8 cellular contexts compared by ENCODE assay signal in the genomic region with DNA sequence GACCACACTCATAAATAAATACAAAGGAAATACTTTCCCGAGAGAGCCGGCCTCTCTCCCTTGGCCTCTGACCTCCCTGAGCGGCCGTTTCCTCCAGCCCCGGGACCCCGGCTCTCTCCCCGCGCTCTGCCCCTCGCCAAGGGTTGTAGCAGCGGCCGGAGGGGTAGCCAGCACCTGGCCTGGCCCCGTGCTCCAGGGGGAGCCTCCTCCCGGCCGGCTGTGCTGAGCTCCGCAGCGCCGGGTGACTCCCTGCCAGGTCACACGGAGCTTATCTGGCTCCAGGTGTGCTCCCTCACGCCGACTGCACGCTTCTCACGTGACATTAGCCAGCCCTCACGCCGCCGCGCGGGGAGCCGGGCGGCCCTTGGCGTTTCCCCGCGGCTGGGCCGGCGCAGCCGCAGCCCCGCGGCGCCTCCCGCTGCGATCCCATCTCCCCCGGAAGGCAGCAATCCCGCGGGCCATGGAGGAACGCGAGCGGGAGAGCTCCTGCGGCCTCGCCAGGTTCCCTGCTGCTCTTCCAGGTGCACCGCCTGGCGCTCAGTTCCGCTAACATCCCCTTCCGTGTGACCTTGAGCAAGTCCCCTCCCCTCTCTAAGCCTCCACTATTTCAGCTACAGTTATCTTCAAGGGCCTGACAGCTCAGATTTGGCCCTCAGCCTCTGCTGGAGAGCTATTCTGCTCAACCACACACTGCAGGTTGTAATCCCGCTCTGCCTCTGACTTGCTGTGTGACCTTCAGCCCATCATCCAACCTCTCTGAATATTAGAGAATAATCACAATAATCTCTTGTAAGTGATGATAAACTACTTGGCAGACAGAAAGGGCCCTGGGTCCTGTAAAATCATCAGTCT. TPM values are rescaled to one million over a fixed set of nuclear protein-coding genes. Genes with fewer than 3 reads are reported as not detected.
A peak's percentile ranks its signal among the peaks of the same experiment; 100 is the strongest.
DNase-seq lines count a peak whose midpoint lies in the region; ATAC-seq and TF ChIP-seq lines count a peak whose summit lies in the region.

No MANE protein-coding gene starts in this region.

- peak; percentile 83 for DNase-seq in GM12865 (ENCODE audit: low read depth)
- peak; percentile 67 to 90 (median 90) for DNase-seq in Peyer's patch
- DNase-seq in activated T-helper 2 cell treated with anti-CD3 and anti-CD28 coated beads, Interferon-gamma antibody, Interleukin-2, Interleukin-4, amounts not matched to agents 10 μg/mL and 5 μg/mL and 100 μg/mL, durations not matched to agents 14 hours and 24 hours and 36 hours (ENCODE audit: low spot score), result no peak
- DNase-seq in fibroblast of villous mesenchyme (ENCODE audit: low read depth), result peak; percentile 55
- DNase-seq in osteoblast (ENCODE audit: insufficient read length, low spot score, missing footprints), result peak; percentile 96

- peaks cover 10% of the 10 kb centered on the region for H4K20me1 ChIP-seq in osteoblast (ENCODE audit: insufficient read depth, low read length)

- peaks cover 23% of the 10 kb centered on the region for H3K79me2 ChIP-seq in osteoblast (ENCODE audit: insufficient read depth, low read length)

- TF ChIP-seq POLR2A in Peyer's patch (IDR thresholded peaks at IDR 0.05), result peak; percentile 82 to 88

- H3K9me3 ChIP-seq in HUES6 (ENCODE audit: control insufficient read depth, insufficient read depth, low read depth, low read length) (no peaks in the 10 kb centered on the region), Peyer's patch (no peaks in the 10 kb centered on the region), osteoblast (ENCODE audit: low read depth, low read length) (no peaks in the 10 kb centered on the region)

- H3K27me3 ChIP-seq in HUES6 (ENCODE audit: control insufficient read depth, insufficient read depth, low read length) (peaks cover 13% of the 10 kb centered on the region), Peyer's patch (no peaks in the 10 kb centered on the region), osteoblast (ENCODE audit: insufficient read depth, low read length) (no peaks in the 10 kb centered on the region)

- H2AFZ ChIP-seq in osteoblast (ENCODE audit: low read length), result peak overlapping the region; percentile 86

- H3K27ac ChIP-seq in HUES6 (ENCODE audit: low read depth, low read length) (peak overlapping the region; percentile 38; the same call in 1 of the 2 replicates), Peyer's patch (peak overlapping the region; percentile 75 to 93 (median 86)), osteoblast (ENCODE audit: low read depth, low read length) (peak overlapping the region; percentile 33), urinary bladder (ENCODE audit: low read depth) (peak overlapping the region; percentile 74)

- H3K9ac ChIP-seq in HUES6 (ENCODE audit: low read length), result peak overlapping the region; percentile 75

- H3K36me3 ChIP-seq in HUES6 (ENCODE audit: control insufficient read depth, insufficient read depth, low read length), result no peaks in the 10 kb centered on the region
- peaks cover 0 to 4% (median 0%) of the 10 kb centered on the region in 3 donors for H3K36me3 ChIP-seq in Peyer's patch
- no peaks in the 10 kb centered on the region for H3K36me3 ChIP-seq in osteoblast (ENCODE audit: insufficient read depth, low read length)
- H3K36me3 ChIP-seq in urinary bladder (ENCODE audit: insufficient read depth), result no peaks in the 10 kb centered on the region

- H3K9me3 Mint-ChIP-seq in activated T-helper 2 cell treated with anti-CD3 and anti-CD28 coated beads, Interferon-gamma antibody, Interleukin-2, Interleukin-4, amounts not matched to agents 10 μg/mL and 5 μg/mL and 100 μg/mL, durations not matched to agents 14 hours and 24 hours and 36 hours, result no peaks in the 10 kb centered on the region

- H3K4me2 ChIP-seq in osteoblast (ENCODE audit: insufficient read depth, low read length), result peak overlapping the region; percentile 87

- H3K4me3 ChIP-seq in GM12865 (ENCODE audit: low read depth, low read length), result peak overlapping the region; percentile 86
- peak overlapping the region; percentile 58 for H3K4me3 ChIP-seq in HUES6 (ENCODE audit: low read depth, low read length)
- H3K4me3 ChIP-seq in Peyer's patch, result peak overlapping the region; percentile 47 to 73 (median 62)
- peak overlapping the region; percentile 52 for H3K4me3 ChIP-seq in fibroblast of villous mesenchyme (ENCODE audit: low read depth, low read length)
- peak overlapping the region; percentile 74 for H3K4me3 ChIP-seq in osteoblast (ENCODE audit: insufficient read depth, low read length)
- peak overlapping the region; percentile 55 for H3K4me3 ChIP-seq in urinary bladder (ENCODE audit: low read depth, low read length)

- peak overlapping the region; percentile 43 for H3K27ac Mint-ChIP-seq in activated T-helper 2 cell treated with anti-CD3 and anti-CD28 coated beads, Interferon-gamma antibody, Interleukin-2, Interleukin-4, amounts not matched to agents 10 μg/mL and 5 μg/mL and 100 μg/mL, durations not matched to agents 14 hours and 24 hours and 36 hours

- no peak for ATAC-seq in GM21360 (IDR thresholded peaks at IDR 0.05; ENCODE audit: unreplicated experiment)

- peaks cover 12% of the 10 kb centered on the region for H3K4me1 Mint-ChIP-seq in activated T-helper 2 cell treated with anti-CD3 and anti-CD28 coated beads, Interferon-gamma antibody, Interleukin-2, Interleukin-4, amounts not matched to agents 10 μg/mL and 5 μg/mL and 100 μg/mL, durations not matched to agents 14 hours and 24 hours and 36 hours (ENCODE audit: low read depth)

- H3K36me3 Mint-ChIP-seq in activated T-helper 2 cell treated with anti-CD3 and anti-CD28 coated beads, Interferon-gamma antibody, Interleukin-2, Interleukin-4, amounts not matched to agents 10 μg/mL and 5 μg/mL and 100 μg/mL, durations not matched to agents 14 hours and 24 hours and 36 hours (ENCODE audit: low read depth), result no peaks in the 10 kb centered on the region

- peak overlapping the region; percentile 76 for H3K4me3 Mint-ChIP-seq in activated T-helper 2 cell treated with anti-CD3 and anti-CD28 coated beads, Interferon-gamma antibody, Interleukin-2, Interleukin-4, amounts not matched to agents 10 μg/mL and 5 μg/mL and 100 μg/mL, durations not matched to agents 14 hours and 24 hours and 36 hours (ENCODE audit: low read depth)

- H3K4me1 ChIP-seq in HUES6 (ENCODE audit: control insufficient read depth, insufficient read depth, low read length) (peaks cover 31% of the 10 kb centered on the region), Peyer's patch (peaks cover 0 to 28% (median 10%) of the 10 kb centered on the region in 4 donors), osteoblast (ENCODE audit: insufficient read depth, low read length) (peaks cover 30% of the 10 kb centered on the region), urinary bladder (ENCODE audit: insufficient read depth) (peaks cover 2% of the 10 kb centered on the region)

- TF ChIP-seq CTCF in GM12865 (IDR thresholded peaks at IDR 0.05; ENCODE audit: insufficient read depth, low read depth, low read length, missing control alignments), result no peak
- TF ChIP-seq CTCF in Peyer's patch (IDR thresholded peaks at IDR 0.05), result peak in 2 of 6 experiments; percentile 9 to 11
- no peak for TF ChIP-seq CTCF in fibroblast of villous mesenchyme (IDR thresholded peaks at IDR 0.05; ENCODE audit: insufficient read depth, low read depth, low read length)
- no peak for TF ChIP-seq CTCF in osteoblast (IDR thresholded peaks at IDR 0.05; ENCODE audit: extremely low read depth, low read depth, low read length)

- intact Hi-C loops in activated T-helper 2 cell treated with anti-CD3 and anti-CD28 coated beads, Interferon-gamma antibody, Interleukin-2, Interleukin-4, amounts not matched to agents 10 μg/mL and 5 μg/mL and 100 μg/mL, durations not matched to agents 14 hours and 24 hours and 36 hours (cut with micrococcal nuclease), result loop anchor here (2.0 to 5.0 kb wide), 2 partner anchors 22 to 39 kb away; no protein-coding TSS in a partner anchor

- 2% methylated on average over 53 of the region's 53 CpGs for WGBS in urinary bladder

- H3K27me3 Mint-ChIP-seq in activated T-helper 2 cell treated with anti-CD3 and anti-CD28 coated beads, Interferon-gamma antibody, Interleukin-2, Interleukin-4, amounts not matched to agents 10 μg/mL and 5 μg/mL and 100 μg/mL, durations not matched to agents 14 hours and 24 hours and 36 hours (ENCODE audit: low read depth), result peaks cover 6% of the 10 kb centered on the region

RNA-seq across cellular contexts. Expression of gene MYO18A, which starts 3.5 kb away (rescaled TPM):
- 100 to 1,000 TPM; 104 to 359 (median 188) TPM for total RNA-seq in Peyer's patch
- total RNA-seq in activated T-helper 2 cell treated with anti-CD3 and anti-CD28 coated beads, Interferon-gamma antibody, Interleukin-2, Interleukin-4, amounts not matched to agents 10 μg/mL and 5 μg/mL and 100 μg/mL, durations not matched to agents 14 hours and 24 hours and 36 hours, result 49.5 and 50.3 TPM in 2 replicates
- total RNA-seq in fibroblast of villous mesenchyme, result 59.6 and 61.2 TPM in 2 replicates
- 28.6 and 39.8 TPM in 2 replicates for total RNA-seq in osteoblast
- total RNA-seq in urinary bladder, result 33.8 TPM
- polyA plus RNA-seq in urinary bladder, result 30.6 TPM

Comparison
In these comparisons a context has a peak if more than half of its experiments do, and no peak if none do; other contexts are left out.
1. H3K27ac ChIP-seq: peak in every context shown above with its lines; median percentile 86 in Peyer's patch; 74 in urinary bladder; 38 in HUES6; 33 in osteoblast.